1 cellular context compared by ENCODE assay signal in genomic region chr19:3987619-3988371, GRCh38.
A peak's percentile ranks its signal among the peaks of the same experiment; 100 is the strongest.
TF ChIP-seq lines count a peak whose summit lies in the region.

No MANE protein-coding gene starts in this region.

TF ChIP-seq in HepG2, 621 proteins besides CTCF, POLR2A, EP300 and RAD21 (continued from another document and continues in another):
- TF ChIP-seq MXI1 (IDR thresholded peaks at IDR 0.05; ENCODE audit: borderline replicate concordance, low read depth, low read length) (no peak), SP140L (CRISPR knock-in tag; IDR thresholded peaks at IDR 0.05; ENCODE audit: borderline replicate concordance) (no peak), ZNF646 (CRISPR knock-in tag; IDR thresholded peaks at IDR 0.05) (no peak), FOXK1 (CRISPR knock-in tag; IDR thresholded peaks at IDR 0.05; ENCODE audit: borderline replicate concordance, low read depth) (no peak), NFRKB (IDR thresholded peaks at IDR 0.05) (no peak), CEBPG (CRISPR knock-in tag; IDR thresholded peaks at IDR 0.05) (no peak), ZNF350 (CRISPR knock-in tag; IDR thresholded peaks at IDR 0.05; ENCODE audit: borderline replicate concordance, low read depth) (0 out of 2 replicates have a peak, but pooled peaks have one; percentile 29), RXRA (CRISPR knock-in tag; IDR thresholded peaks at IDR 0.05) (no peak), HOXA7 (CRISPR knock-in tag; IDR thresholded peaks at IDR 0.05) (no peak), ZNF362 (CRISPR knock-in tag; IDR thresholded peaks at IDR 0.05; ENCODE audit: borderline replicate concordance) (peak; percentile 99), IRF2 (CRISPR knock-in tag; IDR thresholded peaks at IDR 0.05) (no peak), EEA1 (CRISPR knock-in tag; IDR thresholded peaks at IDR 0.05; ENCODE audit: borderline replicate concordance) (no peak), ZNF7 (CRISPR knock-in tag; IDR thresholded peaks at IDR 0.05) (no peak), MED13 (CRISPR knock-in tag; IDR thresholded peaks at IDR 0.05) (no peak), NFE2L1 (CRISPR knock-in tag; IDR thresholded peaks at IDR 0.05; ENCODE audit: borderline replicate concordance) (no peak), PPARG (CRISPR knock-in tag; conservative IDR thresholded peaks at IDR 0.05) (no peak), ARNT2 (CRISPR knock-in tag; IDR thresholded peaks at IDR 0.05; ENCODE audit: low read depth) (no peak), PTBP1 (IDR thresholded peaks at IDR 0.05; ENCODE audit: low read depth, low read length, poor library complexity, severe bottlenecking) (peak; percentile 99), ZBTB4 (CRISPR knock-in tag; IDR thresholded peaks at IDR 0.05; ENCODE audit: borderline replicate concordance) (no peak), GATAD2A (CRISPR knock-in tag; IDR thresholded peaks at IDR 0.05) (no peak), BRF2 (CRISPR knock-in tag; IDR thresholded peaks at IDR 0.05) (no peak), DRAP1 (CRISPR knock-in tag; IDR thresholded peaks at IDR 0.05) (0 out of 2 replicates have a peak, but pooled peaks have one; percentile 24), ZNF709 (CRISPR knock-in tag; IDR thresholded peaks at IDR 0.05) (no peak), ZFAT (CRISPR knock-in tag; conservative IDR thresholded peaks at IDR 0.05) (no peak), ZNF891 (CRISPR knock-in tag; IDR thresholded peaks at IDR 0.05) (0 out of 2 replicates have a peak, but pooled peaks have one; percentile 18), SKI (IDR thresholded peaks at IDR 0.05; ENCODE audit: partially characterized antibody) (no peak), STAG1 (CRISPR knock-in tag; IDR thresholded peaks at IDR 0.05) (no peak), ZNF180 (CRISPR knock-in tag; IDR thresholded peaks at IDR 0.05; ENCODE audit: borderline replicate concordance, low read depth) (no peak), ZHX2 (IDR thresholded peaks at IDR 0.05; ENCODE audit: low read depth) (no peak), ZHX2 (CRISPR knock-in tag; IDR thresholded peaks at IDR 0.05; ENCODE audit: borderline replicate concordance) (0 out of 2 replicates have a peak, but pooled peaks have one; percentile 64), ZBTB37 (CRISPR knock-in tag; IDR thresholded peaks at IDR 0.05) (no peak), PHF5A (CRISPR knock-in tag; IDR thresholded peaks at IDR 0.05; ENCODE audit: low read depth, unreplicated experiment) (no peak), ZNF292 (CRISPR knock-in tag; IDR thresholded peaks at IDR 0.05; ENCODE audit: borderline replicate concordance, low read depth) (no peak), FOXM1 (CRISPR knock-in tag; IDR thresholded peaks at IDR 0.05) (no peak), MLLT10 (CRISPR knock-in tag; IDR thresholded peaks at IDR 0.05) (no peak), SSRP1 (CRISPR knock-in tag; IDR thresholded peaks at IDR 0.05) (no peak), MATR3 (CRISPR knock-in tag; IDR thresholded peaks at IDR 0.05) (no peak)
